ENCODE assay signal across 23 cellular contexts in the genomic region with DNA sequence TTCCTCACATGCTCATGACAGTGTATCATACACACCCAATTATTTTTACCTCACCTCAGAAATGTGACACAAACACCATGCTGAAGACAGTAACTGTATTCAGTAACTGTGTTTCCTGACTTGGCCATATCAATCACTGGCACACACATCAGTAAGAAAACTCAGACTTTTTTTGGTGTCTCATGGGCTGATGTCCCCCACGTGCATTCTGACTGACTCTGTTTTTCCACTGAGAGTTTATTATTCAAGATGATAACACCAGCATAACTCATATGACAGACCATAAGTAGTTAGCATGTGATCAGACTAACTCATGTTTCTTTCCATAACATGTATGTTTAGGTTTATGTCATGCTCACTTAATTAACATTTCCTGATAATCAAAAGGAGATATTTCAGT.
DNase-seq lines count a peak whose midpoint lies in the region; FAIRE-seq and TF ChIP-seq lines count a peak whose summit lies in the region.
"Had no signal": no experiment of that assay in that cellular context is flagged by ENCODE, and none has a peak within 500 bp of the region (broad histone marks: within the 10 kb centered on the region; RNA-seq: fewer than 3 reads in every experiment).

No MANE protein-coding gene starts in this region.

- TF ChIP-seq CTCF in keratinocyte (optimal IDR thresholded peaks at IDR 0.05 in 1 of 3, IDR thresholded peaks at IDR 0.05 in 1 of 3, conservative IDR thresholded peaks at IDR 0.05 in 1 of 3; ENCODE audit: extremely low read depth in 1 of 3, insufficient read depth in 2 of 3, low read length in 3 of 3) (no peak), smooth muscle cell (IDR thresholded peaks at IDR 0.05; ENCODE audit: borderline replicate concordance, insufficient read depth, poor library complexity, severe bottlenecking) (no peak), colonic mucosa (IDR thresholded peaks at IDR 0.05) (no peak)

- intact Hi-C loops in colonic mucosa (cut with DNase I) = no loop called here

- H3K9me3 ChIP-seq in GM23248 (ENCODE audit: low read depth) (no peaks in the 10 kb centered on the region), HUES64 (ENCODE audit: insufficient read depth, low read depth, low read length) (no peaks in the 10 kb centered on the region), keratinocyte (ENCODE audit: control insufficient read depth, low read depth, low read length) (no peaks in the 10 kb centered on the region), smooth muscle cell (replicated peaks; ENCODE audit: low read depth) (no peaks in the 10 kb centered on the region), colonic mucosa (no peaks in the 10 kb centered on the region)
- H3K9me3 ChIP-seq: Caco-2, SJCRH30 had no signal

- H3K27me3 ChIP-seq in GM23248 (replicated peaks; ENCODE audit: insufficient read depth) (no peaks in the 10 kb centered on the region), HUES64 (ENCODE audit: insufficient read depth, low read length) (0 out of 2 replicates have a peak, but pooled peaks cover 4% of the 10 kb centered on the region), keratinocyte (ENCODE audit: control insufficient read depth, extremely low read depth, insufficient read depth, low read length) (no peaks in the 10 kb centered on the region), smooth muscle cell (ENCODE audit: low read depth) (no peaks in the 10 kb centered on the region), colonic mucosa (no peaks in the 10 kb centered on the region)
- H3K27me3 ChIP-seq: SJCRH30 had no signal

- H3K4me1 ChIP-seq in GM23248 (ENCODE audit: insufficient read depth) = no peaks in the 10 kb centered on the region
- peaks cover 51% of the 10 kb centered on the region for H3K4me1 ChIP-seq in HUES64 (ENCODE audit: insufficient read depth, low read length)
- no peaks in the 10 kb centered on the region for H3K4me1 ChIP-seq in keratinocyte (ENCODE audit: control insufficient read depth, extremely low read depth, insufficient read depth, low read length)
- peaks cover 21% of the 10 kb centered on the region for H3K4me1 ChIP-seq in smooth muscle cell (ENCODE audit: low read depth)
- no peaks in the 10 kb centered on the region for H3K4me1 ChIP-seq in colonic mucosa
- H3K4me1 ChIP-seq: SJCRH30 had no signal

- dilution Hi-C loops in keratinocyte (cut with MboI; ENCODE audit: extremely low pct_ligation_motif_present, low sequenced_read_pairs) = no loop called here

- no peaks in the 10 kb centered on the region for H3K9me1 ChIP-seq in keratinocyte (ENCODE audit: control insufficient read depth, extremely low read depth, insufficient read depth, low read length)

- H3F3A ChIP-seq in GM23248 (ENCODE audit: insufficient read depth) = peaks cover 48% of the 10 kb centered on the region
- peaks cover 6% of the 10 kb centered on the region for H3F3A ChIP-seq in smooth muscle cell (ENCODE audit: low read depth)

- no peak overlapping the region for H3K9ac ChIP-seq in GM23248
- H3K9ac ChIP-seq in HUES64 (ENCODE audit: low read depth, low read length) = no peak overlapping the region
- H3K9ac ChIP-seq in keratinocyte (ENCODE audit: control insufficient read depth, extremely low read depth, insufficient read depth, low read length) = no peak overlapping the region
- no peak overlapping the region for H3K9ac ChIP-seq in smooth muscle cell (ENCODE audit: low read depth)
- no peak overlapping the region for H3K9ac ChIP-seq in colonic mucosa (ENCODE audit: low read depth in 2 of 2, low read length in 2 of 2)
- H3K9ac ChIP-seq: KMS-11 had no signal

- peak; percentile 20 for FAIRE-seq in keratinocyte (lab: Jason Lieb, UNC)
- FAIRE-seq: A204.1, GM12891 had no signal

- H3K36me3 ChIP-seq in GM23248 (ENCODE audit: low read depth) (peaks cover 91% of the 10 kb centered on the region), HUES64 (ENCODE audit: insufficient read depth, low read length) (no peaks in the 10 kb centered on the region), keratinocyte (ENCODE audit: control insufficient read depth in 2 of 2, extremely low read depth in 1 of 2, insufficient read depth in 2 of 2, low read length in 2 of 2) (peaks cover 10 to 20% of the 10 kb centered on the region in 2 experiments), smooth muscle cell (ENCODE audit: low read depth) (no peaks in the 10 kb centered on the region), colonic mucosa (no peaks in the 10 kb centered on the region)

- WGBS in GM23248 (ENCODE audit: low coverage in 1 of 2, low lambda C conversion rate in 2 of 2, missing lambda C conversion rate in 2 of 2), 2 experiments = 47 to 52% methylated on average over 1 of the region's 1 CpG
- WGBS in HUES64 = 59% methylated on average over 1 of the region's 1 CpG
- WGBS in smooth muscle cell (ENCODE audit: low lambda C conversion rate) = 26% methylated on average over 1 of the region's 1 CpG

- H3K27ac ChIP-seq in GM23248 (no peak overlapping the region), HUES64 (ENCODE audit: low read depth, low read length) (peak overlapping the region; percentile 53; the same call in 1 of the 2 replicates), keratinocyte (ENCODE audit: control insufficient read depth, insufficient read depth, low read length) (no peak overlapping the region), smooth muscle cell (ENCODE audit: low read depth) (no peak overlapping the region), colonic mucosa (no peak overlapping the region)
- H3K27ac ChIP-seq: KMS-11, SJCRH30 had no signal

- H3K79me2 ChIP-seq in GM23248 (ENCODE audit: insufficient read depth) (peaks cover 5% of the 10 kb centered on the region; the same call in 1 of the 2 replicates), keratinocyte (ENCODE audit: control insufficient read depth, insufficient read depth, low read length) (no peaks in the 10 kb centered on the region), smooth muscle cell (ENCODE audit: low read depth) (no peaks in the 10 kb centered on the region)

- no peaks in the 10 kb centered on the region for H3K9me2 ChIP-seq in GM23248 (ENCODE audit: insufficient read depth)

- H4K20me1 ChIP-seq in GM23248 (ENCODE audit: insufficient read depth) (no peaks in the 10 kb centered on the region), keratinocyte (ENCODE audit: control insufficient read depth, extremely low read depth, insufficient read depth, low read length) (no peaks in the 10 kb centered on the region), smooth muscle cell (ENCODE audit: low read depth) (no peaks in the 10 kb centered on the region)

- DNase-seq in GM23248 (peak; percentile 17), keratinocyte (ENCODE audit: low read depth, low spot score) (no peak), smooth muscle cell (lab: John Stamatoyannopoulos, UW; ENCODE audit: unreplicated experiment) (no peak), colonic mucosa (no peak)
- DNase-seq in stimulated activated CD4-positive, alpha-beta T cell treated with anti-CD3 and anti-CD28 coated beads, Interleukin-1b, Interleukin-23, amount 100 ng/mL, for 48 hours = no peak
- no peak for DNase-seq in stimulated activated CD4-positive, alpha-beta T cell treated with anti-CD3 and anti-CD28 coated beads, Interleukin-4, amount 100 ng/mL, for 1 hour
- DNase-seq: C1 segment of cervical spinal cord; Caco-2; CD4-positive, alpha-beta memory T cell; GF-D8; H7; HFFc6; MM.1S; NCI-H2029; NCI-H446; NCI-H524 treated with DMSO at 0.1 percent for 48 hours; NCI-H774; PC-3; SJCRH30 had no signal

- H3K4me3 ChIP-seq in GM23248 (no peak overlapping the region), HUES64 (ENCODE audit: low read length) (no peak overlapping the region), keratinocyte (ENCODE audit: control insufficient read depth in 2 of 3, extremely low read depth in 1 of 3, insufficient read depth in 2 of 3, low read depth in 1 of 3, low read length in 3 of 3) (no peak overlapping the region), smooth muscle cell (no peak overlapping the region), colonic mucosa (no peak overlapping the region)
- H3K4me3 ChIP-seq: SJCRH30 had no signal

- in situ Hi-C loops in GM23248 (cut with MboI) = no loop called here

- H2AFZ ChIP-seq in GM23248 (no peak overlapping the region), keratinocyte (ENCODE audit: control insufficient read depth, low read length) (no peak overlapping the region), smooth muscle cell (ENCODE audit: low read depth) (peak overlapping the region; percentile 22)

- H3K4me2 ChIP-seq in GM23248 (ENCODE audit: unreplicated experiment) = no peak overlapping the region
- no peak overlapping the region for H3K4me2 ChIP-seq in keratinocyte (ENCODE audit: control insufficient read depth, extremely low read depth, insufficient read depth, low read depth, low read length)
- H3K4me2 ChIP-seq in smooth muscle cell = no peak overlapping the region
- H3K4me2 ChIP-seq: KMS-11 had no signal
